ENCODE assay signal across 8 cellular contexts in genomic region chr17:42537156-42537805, GRCh38. TPM values are rescaled to one million over a fixed set of nuclear protein-coding genes. Genes with fewer than 3 reads are reported as not detected.
A peak's percentile ranks its signal among the peaks of the same experiment; 100 is the strongest.
DNase-seq lines count a peak whose midpoint lies in the region; ATAC-seq and TF ChIP-seq lines count a peak whose summit lies in the region.

No MANE protein-coding gene starts in this region.

- H3K27ac ChIP-seq in CD4-positive, alpha-beta T cell (ENCODE audit: low read depth, low read length) = no peak overlapping the region
- H3K27ac ChIP-seq in Peyer's patch = peak overlapping the region; percentile 85 to 98 (median 88)
- H3K27ac ChIP-seq in neutrophil = peak overlapping the region; percentile 80

- H3K27me3 Mint-ChIP-seq in CD4-positive, alpha-beta T cell = no peaks in the 10 kb centered on the region

- CTCF ChIA-PET in CD4-positive, alpha-beta T cell (lab: Charles Lee) = interaction anchor here (1.4 to 2.1 kb wide), 2 partner anchors 10 to 11 kb away, joined by 3 to 13 read pairs; no protein-coding TSS in a partner anchor

- TF ChIP-seq CTCF in CD4-positive, alpha-beta T cell (IDR thresholded peaks at IDR 0.05) = no peak
- TF ChIP-seq CTCF in Peyer's patch (IDR thresholded peaks at IDR 0.05) (no peak), neutrophil (IDR thresholded peaks at IDR 0.05) (no peak)

- H3K36me3 Mint-ChIP-seq in CD4-positive, alpha-beta T cell (ENCODE audit: low read depth) = peaks cover 5% of the 10 kb centered on the region

- H3K9me3 Mint-ChIP-seq in CD4-positive, alpha-beta T cell = no peaks in the 10 kb centered on the region

- intact Hi-C loops in CD4-positive, alpha-beta T cell (cut with DNase I, micrococcal nuclease) = loop anchor here in 1 of 2 experiments (2.0 kb wide), 1 partner anchor 26 kb away; the partner anchor contains the start of gene COASY

- TF ChIP-seq POLR2A in Peyer's patch (IDR thresholded peaks at IDR 0.05) = no peak

- POLR2A ChIA-PET in CD4-positive, alpha-beta T cell (lab: Charles Lee) = interaction anchor here (1.0 to 4.9 kb wide), 8 partner anchors 11 to 249 kb away, joined by 4 to 20 read pairs (median 7); partner anchors contain the start of genes MLX, PSMC3IP, RETREG3 and STAT3

- no peaks in the 10 kb centered on the region for H3K9me3 ChIP-seq in CD4-positive, alpha-beta T cell (ENCODE audit: control insufficient read depth, low read length)
- no peaks in the 10 kb centered on the region for H3K9me3 ChIP-seq in Peyer's patch
- H3K9me3 ChIP-seq in neutrophil = no peaks in the 10 kb centered on the region

- H3K4me3 Mint-ChIP-seq in CD4-positive, alpha-beta T cell = peak overlapping the region; percentile 91

- H3K4me1 ChIP-seq in Peyer's patch = peaks cover 0 to 33% (median 9%) of the 10 kb centered on the region in 4 donors
- peaks cover 17 to 18% of the 10 kb centered on the region in 2 experiments for H3K4me1 ChIP-seq in neutrophil (ENCODE audit: control insufficient read depth in 1 of 2, insufficient read depth in 1 of 2, low read depth in 1 of 2, low read length in 1 of 2)

- peak overlapping the region; percentile 71 for H3K27ac Mint-ChIP-seq in CD4-positive, alpha-beta T cell

- H3K4me3 ChIP-seq in Peyer's patch (peak overlapping the region; percentile 52 to 96 (median 78)), neutrophil (ENCODE audit: low read depth in 1 of 2, low read length in 1 of 2) (peak overlapping the region; percentile 79 to 83)

- no peaks in the 10 kb centered on the region for H3K27me3 ChIP-seq in CD4-positive, alpha-beta T cell (ENCODE audit: control insufficient read depth, insufficient read depth, low read length)
- H3K27me3 ChIP-seq in Peyer's patch (no peaks in the 10 kb centered on the region), neutrophil (no peaks in the 10 kb centered on the region)

- ATAC-seq in CD4-positive, alpha-beta T cell (ENCODE audit: poor library complexity) = no peak
- ATAC-seq in esophagus mucosa (peak; percentile 8), HG02798 (IDR thresholded peaks at IDR 0.05; ENCODE audit: poor library complexity, unreplicated experiment) (no peak), HG03521 (IDR thresholded peaks at IDR 0.05; ENCODE audit: unreplicated experiment) (no peak)

- H3K36me3 ChIP-seq in Peyer's patch = peaks cover 0 to 22% (median 0%) of the 10 kb centered on the region in 3 donors
- peaks cover 24% of the 10 kb centered on the region for H3K36me3 ChIP-seq in neutrophil

- peaks cover 45% of the 10 kb centered on the region for H3K4me1 Mint-ChIP-seq in CD4-positive, alpha-beta T cell (ENCODE audit: low read depth)

- DNase-seq in CD4-positive, alpha-beta T cell = no peak
- no peak for DNase-seq in Peyer's patch
- DNase-seq in ureter (ENCODE audit: low spot score) = no peak
- no peak for DNase-seq in NCI-H2081 treated with DMSO at 0.1 percent for 48 hours (lab: John Stamatoyannopoulos, UW)

RNA-seq across cellular contexts. Expression of gene NAGLU, which starts 1.2 kb away (rescaled TPM):
- total RNA-seq in CD4-positive, alpha-beta T cell = 1 to 10 TPM; 7.8 TPM
- total RNA-seq in Peyer's patch (10 to 100 TPM; 12.4 to 79.2 (median 62.7) TPM), esophagus mucosa (13.3 TPM), ureter (33.1 TPM)

RNA-seq across cellular contexts. Expression of gene HSD17B1, which starts 15.4 kb away (rescaled TPM):
- total RNA-seq in CD4-positive, alpha-beta T cell = under 1 TPM; 0.80 to 0.81 TPM
- 1 to 10 TPM in 2 of 4 donors, under 1 TPM in 1, not detected in 1; 0.94 to 3.9 (median 1.7) TPM for total RNA-seq in Peyer's patch
- 15.7 TPM for total RNA-seq in esophagus mucosa
- total RNA-seq in ureter = 3.6 TPM

RNA-seq across cellular contexts. Expression of gene COASY, which starts 24.7 kb away (rescaled TPM):
- 10 to 100 TPM; 37.8 to 40.7 TPM for total RNA-seq in CD4-positive, alpha-beta T cell
- 10 to 100 TPM; 42.1 to 95.4 (median 80.2) TPM for total RNA-seq in Peyer's patch
- total RNA-seq in esophagus mucosa = 67.4 TPM
- total RNA-seq in ureter = 77.0 TPM

RNA-seq across cellular contexts. Expression of gene MLX, which starts 29.6 kb away (rescaled TPM):
- 10 to 100 TPM; 29.2 to 32.1 TPM for total RNA-seq in CD4-positive, alpha-beta T cell
- total RNA-seq in Peyer's patch = 100 to 1,000 TPM in 3 of 4 donors, 10 to 100 TPM in 1; 65.2 to 180 (median 133) TPM
- 33.8 TPM for total RNA-seq in esophagus mucosa
- 53.8 TPM for total RNA-seq in ureter

RNA-seq across cellular contexts. Expression of gene PSMC3IP, which starts 40.2 kb away (rescaled TPM):
- 1 to 10 TPM; 2.6 to 3.4 TPM for total RNA-seq in CD4-positive, alpha-beta T cell
- total RNA-seq in Peyer's patch = 1 to 10 TPM in 2 of 4 donors, not detected in 2; 1.2 to 1.5 TPM
- 2.9 TPM for total RNA-seq in esophagus mucosa
- 4.3 TPM for total RNA-seq in ureter
